In the genomic region with DNA sequence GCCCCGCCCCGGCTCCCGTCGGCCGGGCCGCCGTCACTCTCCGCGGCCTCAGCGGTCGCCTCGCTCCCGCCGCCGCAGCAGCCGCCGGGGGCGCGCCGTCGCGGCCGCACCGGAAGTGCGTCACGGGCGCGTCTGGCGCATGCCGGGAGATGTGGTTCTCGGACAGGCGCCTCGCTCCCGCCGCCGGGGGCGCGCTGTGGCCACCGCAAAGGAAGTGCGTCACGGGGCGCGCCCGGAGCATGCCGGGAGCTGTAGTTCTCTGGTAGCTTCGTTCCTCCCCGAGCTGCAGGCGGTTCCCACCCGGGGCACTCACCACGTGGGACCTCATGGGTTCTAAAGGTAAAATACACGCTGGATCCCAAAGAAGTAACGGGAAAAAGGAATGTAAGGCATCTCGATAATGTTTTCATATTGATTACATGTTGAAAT, we compare ENCODE assay signal across 1 cellular context.
A peak's percentile ranks its signal among the peaks of the same experiment; 100 is the strongest.
TF ChIP-seq lines count a peak whose summit lies in the region.

A gene with protein sequence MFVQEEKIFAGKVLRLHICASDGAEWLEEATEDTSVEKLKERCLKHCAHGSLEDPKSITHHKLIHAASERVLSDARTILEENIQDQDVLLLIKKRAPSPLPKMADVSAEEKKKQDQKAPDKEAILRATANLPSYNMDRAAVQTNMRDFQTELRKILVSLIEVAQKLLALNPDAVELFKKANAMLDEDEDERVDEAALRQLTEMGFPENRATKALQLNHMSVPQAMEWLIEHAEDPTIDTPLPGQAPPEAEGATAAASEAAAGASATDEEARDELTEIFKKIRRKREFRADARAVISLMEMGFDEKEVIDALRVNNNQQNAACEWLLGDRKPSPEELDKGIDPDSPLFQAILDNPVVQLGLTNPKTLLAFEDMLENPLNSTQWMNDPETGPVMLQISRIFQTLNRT (minus strand): TSS at position 97 of the 429 bp plus-strand sequence. CDS start 211 bp downstream, outside the sequence.

TF ChIP-seq in K562, 482 proteins besides CTCF, POLR2A, EP300 and RAD21 (continued from another document):
- TF ChIP-seq, protein P1, sequence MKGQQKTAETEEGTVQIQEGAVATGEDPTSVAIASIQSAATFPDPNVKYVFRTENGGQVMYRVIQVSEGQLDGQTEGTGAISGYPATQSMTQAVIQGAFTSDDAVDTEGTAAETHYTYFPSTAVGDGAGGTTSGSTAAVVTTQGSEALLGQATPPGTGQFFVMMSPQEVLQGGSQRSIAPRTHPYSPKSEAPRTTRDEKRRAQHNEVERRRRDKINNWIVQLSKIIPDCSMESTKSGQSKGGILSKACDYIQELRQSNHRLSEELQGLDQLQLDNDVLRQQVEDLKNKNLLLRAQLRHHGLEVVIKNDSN (CRISPR knock-in tag; IDR thresholded peaks at IDR 0.05), result peak; percentile 80
- peak; percentile 96 for TF ChIP-seq HCFC1 (IDR thresholded peaks at IDR 0.05; ENCODE audit: low read depth, low read length)
- TF ChIP-seq, protein P2, sequence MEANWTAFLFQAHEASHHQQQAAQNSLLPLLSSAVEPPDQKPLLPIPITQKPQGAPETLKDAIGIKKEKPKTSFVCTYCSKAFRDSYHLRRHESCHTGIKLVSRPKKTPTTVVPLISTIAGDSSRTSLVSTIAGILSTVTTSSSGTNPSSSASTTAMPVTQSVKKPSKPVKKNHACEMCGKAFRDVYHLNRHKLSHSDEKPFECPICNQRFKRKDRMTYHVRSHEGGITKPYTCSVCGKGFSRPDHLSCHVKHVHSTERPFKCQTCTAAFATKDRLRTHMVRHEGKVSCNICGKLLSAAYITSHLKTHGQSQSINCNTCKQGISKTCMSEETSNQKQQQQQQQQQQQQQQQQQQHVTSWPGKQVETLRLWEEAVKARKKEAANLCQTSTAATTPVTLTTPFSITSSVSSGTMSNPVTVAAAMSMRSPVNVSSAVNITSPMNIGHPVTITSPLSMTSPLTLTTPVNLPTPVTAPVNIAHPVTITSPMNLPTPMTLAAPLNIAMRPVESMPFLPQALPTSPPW (CRISPR knock-in tag; IDR thresholded peaks at IDR 0.05), result peak; percentile 82
- TF ChIP-seq ZFP36 (IDR thresholded peaks at IDR 0.05; ENCODE audit: low read depth, low read length, partially characterized antibody), result no peak
- TF ChIP-seq CREM (IDR thresholded peaks at IDR 0.05; ENCODE audit: low read depth), result peak; percentile 98
- no peak for TF ChIP-seq SAFB2 (IDR thresholded peaks at IDR 0.05; ENCODE audit: borderline replicate concordance, low read depth, low read length, severe bottlenecking)
- TF ChIP-seq MYC (IDR thresholded peaks at IDR 0.05; ENCODE audit: low read depth, low read length), result peak; percentile 90
- no peak for TF ChIP-seq MYC (CRISPR knock-in tag; IDR thresholded peaks at IDR 0.05; ENCODE audit: borderline replicate concordance, low read depth)
- TF ChIP-seq ATF7 (IDR thresholded peaks at IDR 0.05), result peak; percentile 83
- no peak for TF ChIP-seq SMARCE1 (IDR thresholded peaks at IDR 0.05)
- TF ChIP-seq DMBX1 (CRISPR knock-in tag; IDR thresholded peaks at IDR 0.05; ENCODE audit: borderline replicate concordance), result peak; percentile 78; the same call in 1 of the 2 replicates
- TF ChIP-seq RCOR1 (IDR thresholded peaks at IDR 0.05; ENCODE audit: borderline replicate concordance in 1 of 2, low read depth in 2 of 2, low read length in 2 of 2), result peak in 1 of 2 experiments; percentile 6; a peak in 1 of 4 replicates
- TF ChIP-seq ZNF766 (CRISPR knock-in tag; conservative IDR thresholded peaks at IDR 0.05), result peak; percentile 83
- TF ChIP-seq HMGN3 (IDR thresholded peaks at IDR 0.05; ENCODE audit: borderline replicate concordance, extremely low read depth, insufficient read length, low read depth, low read length), result peak; percentile 72
- no peak for TF ChIP-seq ZNF324 (CRISPR knock-in tag; IDR thresholded peaks at IDR 0.05)
- TF ChIP-seq GABPA (tag; conservative IDR thresholded peaks at IDR 0.05; ENCODE audit: low read depth), result peak; percentile 99
- TF ChIP-seq TBL1XR1 (IDR thresholded peaks at IDR 0.05; ENCODE audit: low read length in 2 of 2), result peak in 1 of 2 experiments; percentile 41; a peak in 1 of 4 replicates
- peak; percentile 92 for TF ChIP-seq ZNF143 (CRISPR knock-in tag; IDR thresholded peaks at IDR 0.05)
- peak; percentile 23; the same call in 1 of the 2 replicates for TF ChIP-seq JUND (IDR thresholded peaks at IDR 0.05; ENCODE audit: borderline replicate concordance, low read depth, low read length)
- no peak for TF ChIP-seq JUND (tag; IDR thresholded peaks at IDR 0.05; ENCODE audit: borderline replicate concordance, low read depth, low read length)
- TF ChIP-seq, protein P3, sequence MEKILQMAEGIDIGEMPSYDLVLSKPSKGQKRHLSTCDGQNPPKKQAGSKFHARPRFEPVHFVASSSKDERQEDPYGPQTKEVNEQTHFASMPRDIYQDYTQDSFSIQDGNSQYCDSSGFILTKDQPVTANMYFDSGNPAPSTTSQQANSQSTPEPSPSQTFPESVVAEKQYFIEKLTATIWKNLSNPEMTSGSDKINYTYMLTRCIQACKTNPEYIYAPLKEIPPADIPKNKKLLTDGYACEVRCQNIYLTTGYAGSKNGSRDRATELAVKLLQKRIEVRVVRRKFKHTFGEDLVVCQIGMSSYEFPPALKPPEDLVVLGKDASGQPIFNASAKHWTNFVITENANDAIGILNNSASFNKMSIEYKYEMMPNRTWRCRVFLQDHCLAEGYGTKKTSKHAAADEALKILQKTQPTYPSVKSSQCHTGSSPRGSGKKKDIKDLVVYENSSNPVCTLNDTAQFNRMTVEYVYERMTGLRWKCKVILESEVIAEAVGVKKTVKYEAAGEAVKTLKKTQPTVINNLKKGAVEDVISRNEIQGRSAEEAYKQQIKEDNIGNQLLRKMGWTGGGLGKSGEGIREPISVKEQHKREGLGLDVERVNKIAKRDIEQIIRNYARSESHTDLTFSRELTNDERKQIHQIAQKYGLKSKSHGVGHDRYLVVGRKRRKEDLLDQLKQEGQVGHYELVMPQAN (IDR thresholded peaks at IDR 0.05; ENCODE audit: borderline replicate concordance), result peak; percentile 76; the same call in 1 of the 2 replicates
- TF ChIP-seq ZNF197 (CRISPR knock-in tag; IDR thresholded peaks at IDR 0.05; ENCODE audit: low read depth), result peak; percentile 73; the same call in 1 of the 2 replicates
- no peak for TF ChIP-seq ZNF274 (IDR thresholded peaks at IDR 0.05; ENCODE audit: borderline replicate concordance, low read depth, low read length)
- TF ChIP-seq, protein P4, sequence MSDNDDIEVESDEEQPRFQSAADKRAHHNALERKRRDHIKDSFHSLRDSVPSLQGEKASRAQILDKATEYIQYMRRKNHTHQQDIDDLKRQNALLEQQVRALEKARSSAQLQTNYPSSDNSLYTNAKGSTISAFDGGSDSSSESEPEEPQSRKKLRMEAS (CRISPR knock-in tag; IDR thresholded peaks at IDR 0.05), result peak; percentile 88
- peak; percentile 79; the same call in 1 of the 2 replicates for TF ChIP-seq ZNF584 (CRISPR knock-in tag; IDR thresholded peaks at IDR 0.05; ENCODE audit: low read depth)
- no peak for TF ChIP-seq SNRNP70 (optimal IDR thresholded peaks at IDR 0.05; ENCODE audit: low read depth, low read length)
- TF ChIP-seq MCM7 (IDR thresholded peaks at IDR 0.05), result no peak
- peak; percentile 66 for TF ChIP-seq ATF1 (CRISPR knock-in tag; IDR thresholded peaks at IDR 0.05)
- TF ChIP-seq ATF1 (tag; IDR thresholded peaks at IDR 0.05), result peak; percentile 99
- TF ChIP-seq CBFB (CRISPR knock-in tag; IDR thresholded peaks at IDR 0.05), result peak; percentile 86; the same call in 1 of the 2 replicates
- TF ChIP-seq ZNF589 (CRISPR knock-in tag; IDR thresholded peaks at IDR 0.05; ENCODE audit: low read depth), result peak; percentile 83
- TF ChIP-seq, protein P5, sequence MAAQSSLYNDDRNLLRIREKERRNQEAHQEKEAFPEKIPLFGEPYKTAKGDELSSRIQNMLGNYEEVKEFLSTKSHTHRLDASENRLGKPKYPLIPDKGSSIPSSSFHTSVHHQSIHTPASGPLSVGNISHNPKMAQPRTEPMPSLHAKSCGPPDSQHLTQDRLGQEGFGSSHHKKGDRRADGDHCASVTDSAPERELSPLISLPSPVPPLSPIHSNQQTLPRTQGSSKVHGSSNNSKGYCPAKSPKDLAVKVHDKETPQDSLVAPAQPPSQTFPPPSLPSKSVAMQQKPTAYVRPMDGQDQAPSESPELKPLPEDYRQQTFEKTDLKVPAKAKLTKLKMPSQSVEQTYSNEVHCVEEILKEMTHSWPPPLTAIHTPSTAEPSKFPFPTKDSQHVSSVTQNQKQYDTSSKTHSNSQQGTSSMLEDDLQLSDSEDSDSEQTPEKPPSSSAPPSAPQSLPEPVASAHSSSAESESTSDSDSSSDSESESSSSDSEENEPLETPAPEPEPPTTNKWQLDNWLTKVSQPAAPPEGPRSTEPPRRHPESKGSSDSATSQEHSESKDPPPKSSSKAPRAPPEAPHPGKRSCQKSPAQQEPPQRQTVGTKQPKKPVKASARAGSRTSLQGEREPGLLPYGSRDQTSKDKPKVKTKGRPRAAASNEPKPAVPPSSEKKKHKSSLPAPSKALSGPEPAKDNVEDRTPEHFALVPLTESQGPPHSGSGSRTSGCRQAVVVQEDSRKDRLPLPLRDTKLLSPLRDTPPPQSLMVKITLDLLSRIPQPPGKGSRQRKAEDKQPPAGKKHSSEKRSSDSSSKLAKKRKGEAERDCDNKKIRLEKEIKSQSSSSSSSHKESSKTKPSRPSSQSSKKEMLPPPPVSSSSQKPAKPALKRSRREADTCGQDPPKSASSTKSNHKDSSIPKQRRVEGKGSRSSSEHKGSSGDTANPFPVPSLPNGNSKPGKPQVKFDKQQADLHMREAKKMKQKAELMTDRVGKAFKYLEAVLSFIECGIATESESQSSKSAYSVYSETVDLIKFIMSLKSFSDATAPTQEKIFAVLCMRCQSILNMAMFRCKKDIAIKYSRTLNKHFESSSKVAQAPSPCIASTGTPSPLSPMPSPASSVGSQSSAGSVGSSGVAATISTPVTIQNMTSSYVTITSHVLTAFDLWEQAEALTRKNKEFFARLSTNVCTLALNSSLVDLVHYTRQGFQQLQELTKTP (IDR thresholded peaks at IDR 0.05; ENCODE audit: low read depth in 1 of 2, partially characterized antibody in 2 of 2), result peak in 1 of 2 experiments; percentile 91
- TF ChIP-seq ZFP1 (CRISPR knock-in tag; IDR thresholded peaks at IDR 0.05), result no peak
- no peak for TF ChIP-seq CHD1 (IDR thresholded peaks at IDR 0.05; ENCODE audit: low read length)
- no peak for TF ChIP-seq PHF21A (IDR thresholded peaks at IDR 0.05; ENCODE audit: borderline replicate concordance, low read depth)
- TF ChIP-seq ESRRA (IDR thresholded peaks at IDR 0.05; ENCODE audit: borderline replicate concordance, low read depth), result peak; percentile 86; the same call in 1 of the 2 replicates
- TF ChIP-seq SIN3B (IDR thresholded peaks at IDR 0.05; ENCODE audit: low read depth), result no peak
- no peak for TF ChIP-seq ARNT (IDR thresholded peaks at IDR 0.05)
- peak; percentile 43; the same call in 1 of the 2 replicates for TF ChIP-seq ZNF175 (CRISPR knock-in tag; IDR thresholded peaks at IDR 0.05; ENCODE audit: low read depth)
- TF ChIP-seq, protein P6, sequence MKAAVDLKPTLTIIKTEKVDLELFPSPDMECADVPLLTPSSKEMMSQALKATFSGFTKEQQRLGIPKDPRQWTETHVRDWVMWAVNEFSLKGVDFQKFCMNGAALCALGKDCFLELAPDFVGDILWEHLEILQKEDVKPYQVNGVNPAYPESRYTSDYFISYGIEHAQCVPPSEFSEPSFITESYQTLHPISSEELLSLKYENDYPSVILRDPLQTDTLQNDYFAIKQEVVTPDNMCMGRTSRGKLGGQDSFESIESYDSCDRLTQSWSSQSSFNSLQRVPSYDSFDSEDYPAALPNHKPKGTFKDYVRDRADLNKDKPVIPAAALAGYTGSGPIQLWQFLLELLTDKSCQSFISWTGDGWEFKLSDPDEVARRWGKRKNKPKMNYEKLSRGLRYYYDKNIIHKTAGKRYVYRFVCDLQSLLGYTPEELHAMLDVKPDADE (conservative IDR thresholded peaks at IDR 0.05; ENCODE audit: control insufficient read depth, low read depth, low read length), result peak; percentile 99
- TF ChIP-seq FOXK2 (conservative IDR thresholded peaks at IDR 0.05 in 1 of 2, IDR thresholded peaks at IDR 0.05 in 1 of 2; ENCODE audit: low read depth in 2 of 2), result peak in 1 of 2 experiments; percentile 33; a peak in 1 of 4 replicates
- TF ChIP-seq DDX20 (tag; IDR thresholded peaks at IDR 0.05; ENCODE audit: low read depth), result no peak
- TF ChIP-seq, protein P7, sequence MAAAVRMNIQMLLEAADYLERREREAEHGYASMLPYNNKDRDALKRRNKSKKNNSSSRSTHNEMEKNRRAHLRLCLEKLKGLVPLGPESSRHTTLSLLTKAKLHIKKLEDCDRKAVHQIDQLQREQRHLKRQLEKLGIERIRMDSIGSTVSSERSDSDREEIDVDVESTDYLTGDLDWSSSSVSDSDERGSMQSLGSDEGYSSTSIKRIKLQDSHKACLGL (CRISPR knock-in tag; IDR thresholded peaks at IDR 0.05; ENCODE audit: borderline replicate concordance, poor library complexity, severe bottlenecking), result peak; percentile 50
- TF ChIP-seq TCF3 (CRISPR knock-in tag; IDR thresholded peaks at IDR 0.05), result no peak
- TF ChIP-seq, protein P8, sequence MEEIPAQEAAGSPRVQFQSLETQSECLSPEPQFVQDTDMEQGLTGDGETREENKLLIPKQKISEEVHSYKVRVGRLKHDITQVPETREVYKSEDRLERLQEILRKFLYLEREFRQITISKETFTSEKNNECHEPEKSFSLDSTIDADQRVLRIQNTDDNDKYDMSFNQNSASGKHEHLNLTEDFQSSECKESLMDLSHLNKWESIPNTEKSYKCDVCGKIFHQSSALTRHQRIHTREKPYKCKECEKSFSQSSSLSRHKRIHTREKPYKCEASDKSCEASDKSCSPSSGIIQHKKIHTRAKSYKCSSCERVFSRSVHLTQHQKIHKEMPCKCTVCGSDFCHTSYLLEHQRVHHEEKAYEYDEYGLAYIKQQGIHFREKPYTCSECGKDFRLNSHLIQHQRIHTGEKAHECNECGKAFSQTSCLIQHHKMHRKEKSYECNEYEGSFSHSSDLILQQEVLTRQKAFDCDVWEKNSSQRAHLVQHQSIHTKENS (CRISPR knock-in tag; IDR thresholded peaks at IDR 0.05), result no peak
- TF ChIP-seq, protein P9, sequence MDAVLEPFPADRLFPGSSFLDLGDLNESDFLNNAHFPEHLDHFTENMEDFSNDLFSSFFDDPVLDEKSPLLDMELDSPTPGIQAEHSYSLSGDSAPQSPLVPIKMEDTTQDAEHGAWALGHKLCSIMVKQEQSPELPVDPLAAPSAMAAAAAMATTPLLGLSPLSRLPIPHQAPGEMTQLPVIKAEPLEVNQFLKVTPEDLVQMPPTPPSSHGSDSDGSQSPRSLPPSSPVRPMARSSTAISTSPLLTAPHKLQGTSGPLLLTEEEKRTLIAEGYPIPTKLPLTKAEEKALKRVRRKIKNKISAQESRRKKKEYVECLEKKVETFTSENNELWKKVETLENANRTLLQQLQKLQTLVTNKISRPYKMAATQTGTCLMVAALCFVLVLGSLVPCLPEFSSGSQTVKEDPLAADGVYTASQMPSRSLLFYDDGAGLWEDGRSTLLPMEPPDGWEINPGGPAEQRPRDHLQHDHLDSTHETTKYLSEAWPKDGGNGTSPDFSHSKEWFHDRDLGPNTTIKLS (IDR thresholded peaks at IDR 0.05; ENCODE audit: borderline replicate concordance, low read depth), result peak; percentile 95
- TF ChIP-seq ZBTB7A (IDR thresholded peaks at IDR 0.05; ENCODE audit: borderline replicate concordance, control insufficient read depth, low read depth, low read length), result 0 out of 2 replicates have a peak, but pooled peaks have one; percentile 3
